In the genomic region with DNA sequence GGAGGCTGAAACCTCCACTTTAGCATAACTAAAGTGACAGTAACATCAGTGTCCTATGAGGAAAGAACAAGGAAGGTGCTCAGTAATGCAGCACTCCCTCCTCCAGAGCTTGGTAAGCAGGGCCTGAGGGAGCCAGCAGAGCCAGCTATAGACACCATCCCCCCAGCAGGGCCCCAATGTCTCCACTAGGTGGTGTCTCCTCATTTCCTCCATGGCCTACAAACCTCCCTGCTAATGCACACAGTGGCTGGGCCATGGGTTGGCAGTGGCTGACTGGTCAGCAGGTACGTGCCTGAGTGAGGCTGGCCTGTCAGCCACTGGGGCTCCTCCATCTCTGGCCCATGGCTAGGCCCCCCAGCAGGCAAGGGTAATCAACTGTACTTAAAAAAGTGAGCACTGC, we compare ENCODE assay signal across 8 cellular contexts.
A peak's percentile ranks its signal among the peaks of the same experiment; 100 is the strongest.
DNase-seq lines count a peak whose midpoint lies in the region; ATAC-seq and TF ChIP-seq lines count a peak whose summit lies in the region.

No MANE protein-coding gene starts in this region.

- no peak overlapping the region for H3K4me3 ChIP-seq in astrocyte of the spinal cord (ENCODE audit: low read depth, low read length)

- ATAC-seq in GM19372 (IDR thresholded peaks at IDR 0.05; ENCODE audit: low read depth, unreplicated experiment), result peak; percentile 50
- ATAC-seq in HG03432 (IDR thresholded peaks at IDR 0.05; ENCODE audit: unreplicated experiment), result peak; percentile 66

- in situ Hi-C loops in astrocyte of the spinal cord (cut with HindIII; ENCODE audit: low sequenced_read_pairs), result no loop called here

- peak; percentile 78 for TF ChIP-seq CTCF in astrocyte of the spinal cord (IDR thresholded peaks at IDR 0.05; ENCODE audit: low read depth, low read length)

- DNase-seq in DMS153 treated with DMSO at 0.1 percent for 48 hours (lab: John Stamatoyannopoulos, UW; ENCODE audit: unreplicated experiment) (peak; percentile 0), SKM-1 (lab: John Stamatoyannopoulos, UW; ENCODE audit: unreplicated experiment) (peak; percentile 21), astrocyte of the spinal cord (ENCODE audit: low read depth, low spot score) (peak; percentile 35), kidney glomerular epithelial cell (lab: John Stamatoyannopoulos, UW) (peak; percentile 1), midbrain (lab: John Stamatoyannopoulos, UW) (no peak)
- peak; percentile 31 for DNase-seq in stimulated activated naive CD4-positive, alpha-beta T cell treated with Interleukin-2 at 50 U/mL for 16 hours (lab: John Stamatoyannopoulos, UW)
